Comparison of ENCODE assay signal across 35 cellular contexts in the genomic region with DNA sequence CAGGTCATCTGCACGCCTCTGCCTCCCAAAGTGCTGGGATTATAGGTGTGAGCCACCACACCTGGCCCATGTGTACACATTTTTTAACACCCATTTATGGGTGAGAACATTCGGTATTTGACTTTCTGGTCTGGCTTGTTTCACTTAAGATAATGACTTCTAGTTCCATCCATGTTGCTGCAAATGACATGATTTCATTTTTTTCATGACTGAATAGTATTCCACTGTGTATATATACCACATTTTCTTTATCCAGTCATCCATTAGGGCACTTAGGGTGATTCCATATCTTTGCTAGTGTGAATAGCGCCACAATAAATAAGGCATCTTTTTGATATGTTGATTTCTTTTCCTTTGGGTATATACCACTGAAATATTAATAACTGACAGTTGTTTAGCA. TPM values are rescaled to one million over a fixed set of nuclear protein-coding genes. Genes with fewer than 3 reads are reported as not detected.
"Had no signal": no experiment of that assay in that cellular context is flagged by ENCODE, and none has a peak within 500 bp of the region (broad histone marks: within the 10 kb centered on the region; RNA-seq: fewer than 3 reads in every experiment).

No MANE protein-coding gene starts in this region.

- H3K9me3 Mint-ChIP-seq: activated CD4-positive, alpha-beta memory T cell treated with anti-CD3 and anti-CD28 coated beads for 36 hours; activated CD4-positive, alpha-beta T cell treated with anti-CD3 and anti-CD28 coated beads, Interleukin-2, amount 10 ng/mL, durations not matched to agents 24 days and 14 days; effector memory CD8-positive, alpha-beta T cell had no signal

- H3K36me3 Mint-ChIP-seq: activated CD8-positive, alpha-beta memory T cell treated with anti-CD3 and anti-CD28 coated beads, Interleukin-2, amount 10 ng/mL, durations not matched to agents 7 days and 5 days had no signal

- H3K36me3 ChIP-seq: adrenal gland, esophagus squamous epithelium, gastroesophageal sphincter, heart right ventricle had no signal

- ATAC-seq: activated CD4-positive, alpha-beta T cell treated with anti-CD3 and anti-CD28 coated beads for 36 hours; activated CD8-positive, alpha-beta memory T cell treated with anti-CD3 and anti-CD28 coated beads, Interleukin-2, amount 10 ng/mL, durations not matched to agents 7 days and 5 days; activated CD8-positive, alpha-beta T cell treated with anti-CD3 and anti-CD28 coated beads, Interleukin-2, amount 10 ng/mL, durations not matched to agents 7 days and 5 days; body of pancreas; effector memory CD8-positive, alpha-beta T cell; gastroesophageal sphincter; heart right ventricle had no signal

- H3K4me3 Mint-ChIP-seq: activated CD4-positive, alpha-beta T cell treated with anti-CD3 and anti-CD28 coated beads, Interleukin-2, amount 10 ng/mL, durations not matched to agents 24 days and 14 days; activated CD8-positive, alpha-beta memory T cell treated with anti-CD3 and anti-CD28 coated beads, Interleukin-2, amount 10 ng/mL, durations not matched to agents 7 days and 5 days; activated CD8-positive, alpha-beta T cell treated with anti-CD3 and anti-CD28 coated beads, Interleukin-2, amount 10 ng/mL, durations not matched to agents 7 days and 5 days had no signal

- H3K27ac Mint-ChIP-seq: activated CD4-positive, alpha-beta memory T cell treated with anti-CD3 and anti-CD28 coated beads for 36 hours; activated CD4-positive, alpha-beta T cell treated with anti-CD3 and anti-CD28 coated beads for 36 hours; activated CD4-positive, alpha-beta T cell treated with anti-CD3 and anti-CD28 coated beads, Interleukin-2, amount 10 ng/mL, durations not matched to agents 24 days and 14 days; activated CD8-positive, alpha-beta memory T cell treated with anti-CD3 and anti-CD28 coated beads, Interleukin-2, amount 10 ng/mL, durations not matched to agents 7 days and 5 days; activated CD8-positive, alpha-beta T cell treated with anti-CD3 and anti-CD28 coated beads, Interleukin-2, amount 10 ng/mL, durations not matched to agents 7 days and 5 days; effector memory CD8-positive, alpha-beta T cell had no signal

- H3K9me3 ChIP-seq: adrenal gland, body of pancreas, esophagus squamous epithelium, gastroesophageal sphincter, heart right ventricle had no signal

- DNase-seq: activated CD4-positive, alpha-beta memory T cell treated with anti-CD3 and anti-CD28 coated beads for 36 hours; activated CD4-positive, alpha-beta T cell treated with anti-CD3 and anti-CD28 coated beads for 36 hours; activated CD4-positive, alpha-beta T cell treated with anti-CD3 and anti-CD28 coated beads, Interleukin-2, amount 10 ng/mL, durations not matched to agents 24 days and 14 days; activated CD4-positive, CD25-positive, alpha-beta regulatory T cell; activated CD4-positive, CD25-positive, alpha-beta regulatory T cell treated with anti-CD3 and anti-CD28 coated beads, Interleukin-2, amount 50 U/mL, for 72 hours; activated CD8-positive, alpha-beta memory T cell treated with anti-CD3 and anti-CD28 coated beads, Interleukin-2, amount 10 ng/mL, durations not matched to agents 7 days and 5 days; activated CD8-positive, alpha-beta memory T cell treated with anti-CD3 and anti-CD28 coated beads, Interleukin-2, amount 50 U/mL, for 4 hours; activated CD8-positive, alpha-beta T cell treated with anti-CD3 and anti-CD28 coated beads, Interleukin-2, amount 10 ng/mL, durations not matched to agents 7 days and 5 days; activated effector memory CD4-positive, alpha-beta T cell treated with Interleukin-2 at 50 U/mL for 16 hours; activated gamma-delta T cell treated with Interleukin-2 at 50 U/mL for 16 hours; activated naive CD4-positive, alpha-beta T cell treated with anti-CD3 and anti-CD28 coated beads, Interleukin-2, amount 50 U/mL, for 16 hours; activated naive CD4-positive, alpha-beta T cell treated with Interleukin-2 at 50 U/mL for 16 hours; activated T-cell treated with anti-CD3 and anti-CD28 coated beads, Interleukin-2, amount 50 U/mL, for 1 hour; activated T-cell treated with anti-CD3 and anti-CD28 coated beads, Interleukin-2, amount 50 U/mL, for 48 hours; adrenal gland; amygdala; body of pancreas; caudate nucleus; cortex of kidney; dermis blood vessel endothelial cell; effector CD4-positive, alpha-beta T cell; effector memory CD8-positive, alpha-beta T cell; esophagus squamous epithelium; foreskin melanocyte; heart right ventricle; T-helper 2 cell had no signal

- H3K27ac ChIP-seq: adrenal gland, body of pancreas, epithelial cell of prostate, esophagus squamous epithelium, gastroesophageal sphincter, heart right ventricle had no signal

- H3K4me3 ChIP-seq: adrenal gland, body of pancreas, esophagus squamous epithelium, gastroesophageal sphincter, heart right ventricle had no signal

- H3K27me3 Mint-ChIP-seq: activated CD4-positive, alpha-beta T cell treated with anti-CD3 and anti-CD28 coated beads for 36 hours had no signal

RNA-seq across cellular contexts. Expression of a gene that starts 5.6 kb away (rescaled TPM):
- total RNA-seq: adrenal gland; aorta; body of pancreas; dermis blood vessel endothelial cell; fibroblast of lung; fibroblast of villous mesenchyme; glomerular endothelial cell; heart right ventricle; T-helper 1 cell treated with Interleukin-12 subunit alpha and Interleukin-12 subunit beta and Interleukin-4 antibody, amounts not matched to agents 30 ng/mL and 1 ng/mL, for 36 hours had no signal
- polyA plus RNA-seq: adrenal gland, fibroblast of lung, heart right ventricle had no signal

RNA-seq across cellular contexts. Expression of a gene that starts 36.4 kb away (rescaled TPM):
- total RNA-seq: activated CD4-positive, alpha-beta T cell treated with anti-CD3 and anti-CD28 coated beads, Interleukin-2, amount 10 ng/mL, durations not matched to agents 24 days and 14 days; activated CD8-positive, alpha-beta memory T cell treated with anti-CD3 and anti-CD28 coated beads, Interleukin-2, amount 10 ng/mL, durations not matched to agents 7 days and 5 days; activated CD8-positive, alpha-beta T cell treated with anti-CD3 and anti-CD28 coated beads, Interleukin-2, amount 10 ng/mL, durations not matched to agents 7 days and 5 days; adrenal gland; aorta; body of pancreas; dermis blood vessel endothelial cell; fibroblast of lung; fibroblast of villous mesenchyme; glomerular endothelial cell; heart right ventricle; T-helper 1 cell treated with Interleukin-12 subunit alpha and Interleukin-12 subunit beta and Interleukin-4 antibody, amounts not matched to agents 30 ng/mL and 1 ng/mL, for 36 hours had no signal
- polyA plus RNA-seq: adrenal gland, aorta had no signal

RNA-seq across cellular contexts. Expression of a gene that starts 42.0 kb away (rescaled TPM):
- total RNA-seq: body of pancreas, dermis blood vessel endothelial cell, esophagus squamous epithelium, fibroblast of villous mesenchyme, glomerular endothelial cell had no signal
- polyA plus RNA-seq: fibroblast of lung had no signal

RNA-seq across cellular contexts. Expression of a gene that starts 43.0 kb away (rescaled TPM):
- total RNA-seq: activated CD4-positive, alpha-beta memory T cell treated with anti-CD3 and anti-CD28 coated beads for 36 hours; activated CD4-positive, alpha-beta T cell treated with anti-CD3 and anti-CD28 coated beads, Interleukin-2, amount 10 ng/mL, durations not matched to agents 24 days and 14 days; activated CD8-positive, alpha-beta memory T cell treated with anti-CD3 and anti-CD28 coated beads for 36 hours; activated CD8-positive, alpha-beta memory T cell treated with anti-CD3 and anti-CD28 coated beads, Interleukin-2, amount 10 ng/mL, durations not matched to agents 7 days and 5 days; activated CD8-positive, alpha-beta T cell treated with anti-CD3 and anti-CD28 coated beads, Interleukin-2, amount 10 ng/mL, durations not matched to agents 7 days and 5 days; chondrocyte; dermis blood vessel endothelial cell; fibroblast of lung; fibroblast of villous mesenchyme; glomerular endothelial cell; T-helper 1 cell treated with Interleukin-12 subunit alpha and Interleukin-12 subunit beta and Interleukin-4 antibody, amounts not matched to agents 30 ng/mL and 1 ng/mL, for 36 hours had no signal
- polyA plus RNA-seq: fibroblast of lung had no signal
